ENCODE assay signal across 18 cellular contexts in the genomic region with DNA sequence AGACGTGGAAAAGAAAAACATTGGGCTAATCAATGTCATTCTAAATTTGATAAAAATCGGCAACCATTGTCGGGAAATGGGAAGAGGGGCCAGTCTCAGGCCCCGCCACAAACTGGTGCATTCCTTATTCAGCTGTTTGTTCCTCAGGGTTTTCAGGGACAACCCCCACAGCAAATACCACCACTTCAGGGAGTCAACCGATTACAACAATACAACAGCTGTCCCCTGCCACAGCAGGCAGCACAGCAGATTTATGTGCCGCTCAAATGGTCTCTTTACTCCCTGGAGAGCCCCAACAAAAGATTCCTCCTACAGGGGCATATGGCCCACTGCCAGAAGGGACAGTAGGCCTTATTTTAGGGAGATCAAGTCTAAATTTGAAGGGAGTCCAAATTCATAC.
"Had no signal": no experiment of that assay in that cellular context is flagged by ENCODE, and none has a peak within 500 bp of the region (broad histone marks: within the 10 kb centered on the region; RNA-seq: fewer than 3 reads in every experiment).

No MANE protein-coding gene starts in this region.

- H3K27me3 ChIP-seq: hepatocyte, upper lobe of right lung had no signal

- H3K9me3 ChIP-seq: upper lobe of right lung had no signal

- DNase-seq: activated CD4-positive, alpha-beta T cell treated with anti-CD3 and anti-CD28 coated beads, Interleukin-2, amount 10 ng/mL, durations not matched to agents 7 days and 5 days; activated CD4-positive, CD25-positive, alpha-beta regulatory T cell; activated T-cell treated with anti-CD3 and anti-CD28 coated beads for 4 hours; amygdala; effector memory CD8-positive, alpha-beta T cell; immature natural killer cell; left cardiac atrium; naive thymus-derived CD4-positive, alpha-beta T cell; stimulated activated CD4-positive, alpha-beta T cell treated with anti-CD3 and anti-CD28 coated beads, Interleukin-4, amount 100 ng/mL, for 1 hour; stimulated activated CD8-positive, alpha-beta memory T cell treated with anti-CD3 and anti-CD28 coated beads, Interleukin-4, amount 100 ng/mL, for 48 hours; stimulated activated naive CD8-positive, alpha-beta T cell treated with anti-CD3 and anti-CD28 coated beads, Interleukin-15, Interleukin-2, amounts not matched to agents 100 U/mL and 50 U/mL, for 24 hours; upper lobe of right lung had no signal

- H3K4me3 Mint-ChIP-seq: activated CD4-positive, alpha-beta T cell treated with anti-CD3 and anti-CD28 coated beads, Interleukin-2, amount 10 ng/mL, durations not matched to agents 7 days and 5 days; brain; dendritic cell treated with granulocyte-macrophage colony-stimulating factor and Interleukin-4, amounts not matched to agents 40 ng/mL and 50 ng/mL, for 4 days; effector memory CD8-positive, alpha-beta T cell; immature natural killer cell; naive thymus-derived CD4-positive, alpha-beta T cell had no signal

- H3K27me3 Mint-ChIP-seq: activated CD4-positive, alpha-beta T cell treated with anti-CD3 and anti-CD28 coated beads, Interleukin-2, amount 10 ng/mL, durations not matched to agents 7 days and 5 days; dendritic cell treated with granulocyte-macrophage colony-stimulating factor and Interleukin-4, amounts not matched to agents 40 ng/mL and 50 ng/mL, for 4 days; effector memory CD8-positive, alpha-beta T cell; naive thymus-derived CD4-positive, alpha-beta T cell had no signal

- H3K4me1 ChIP-seq: parathyroid adenoma, upper lobe of right lung had no signal

- H3K27ac ChIP-seq: hepatocyte, parathyroid adenoma, upper lobe of right lung had no signal

- H3K4me1 Mint-ChIP-seq: brain had no signal

- H3K36me3 ChIP-seq: upper lobe of right lung had no signal

- H3K27ac Mint-ChIP-seq: activated CD4-positive, alpha-beta T cell treated with anti-CD3 and anti-CD28 coated beads, Interleukin-2, amount 10 ng/mL, durations not matched to agents 7 days and 5 days; activated naive CD4-positive, alpha-beta T cell treated with anti-CD3 and anti-CD28 coated beads, Interleukin-2, amount 50 U/mL, for 72 hours; brain; dendritic cell treated with granulocyte-macrophage colony-stimulating factor and Interleukin-4, amounts not matched to agents 40 ng/mL and 50 ng/mL, for 4 days; effector memory CD8-positive, alpha-beta T cell; immature natural killer cell; naive thymus-derived CD4-positive, alpha-beta T cell had no signal

- H3K4me3 ChIP-seq: hepatocyte, lung, upper lobe of right lung had no signal
